In genomic region chr6:13203145-13203544, GRCh38 we compare ENCODE assay signal across 18 cellular contexts.
DNase-seq lines count a peak whose midpoint lies in the region; TF ChIP-seq lines count a peak whose summit lies in the region.
"Had no signal": no experiment of that assay in that cellular context is flagged by ENCODE, and none has a peak within 500 bp of the region (broad histone marks: within the 10 kb centered on the region; RNA-seq: fewer than 3 reads in every experiment).

No MANE protein-coding gene starts in this region.

- no TSS peak for BruUV-seq in mammary epithelial cell (replicated peaks; lab: Mats Ljungman, UMichigan)

- TF ChIP-seq CTCF in fibroblast of villous mesenchyme (IDR thresholded peaks at IDR 0.05; ENCODE audit: insufficient read depth, low read depth, low read length) (no peak), mammary epithelial cell (conservative IDR thresholded peaks at IDR 0.05 in 1 of 2, IDR thresholded peaks at IDR 0.05 in 1 of 2; ENCODE audit: extremely low read depth in 1 of 2, insufficient read depth in 1 of 2, low read depth in 1 of 2, low read length in 2 of 2) (no peak)

- H3K4me2 ChIP-seq in mammary epithelial cell (ENCODE audit: insufficient read depth, low read depth, low read length) = no peak overlapping the region
- H3K4me2 ChIP-seq: KMS-11 had no signal

- H3K27ac ChIP-seq in mammary epithelial cell (ENCODE audit: insufficient read depth, low read depth, low read length) = no peak overlapping the region
- H3K27ac ChIP-seq: GM23248, KMS-11, RWPE1 had no signal

- H2AFZ ChIP-seq in mammary epithelial cell (ENCODE audit: low read depth, low read length) = no peak overlapping the region
- H2AFZ ChIP-seq: GM23248 had no signal

- no peaks in the 10 kb centered on the region for H3K36me3 ChIP-seq in mammary epithelial cell (ENCODE audit: insufficient read depth, low read length)

- in situ Hi-C loops in mammary epithelial cell (cut with MboI; ENCODE audit: low sequenced_read_pairs in 2 of 2) = no loop called here

- dilution Hi-C loops in mammary epithelial cell (cut with HindIII; ENCODE audit: low sequenced_read_pairs) = no loop called here

- CTCF ChIA-PET in mammary epithelial cell (lab: Charles Lee; ENCODE audit: low non-redundant PET) = no interaction called here

- H3K4me3 ChIP-seq in fibroblast of villous mesenchyme (ENCODE audit: low read depth, low read length) (no peak overlapping the region), mammary epithelial cell (replicated peaks in 1 of 3; ENCODE audit: insufficient read depth in 1 of 3, low read depth in 2 of 3, low read length in 3 of 3) (no peak overlapping the region)
- H3K4me3 ChIP-seq: GM23248 had no signal

- intact Hi-C loops in mammary epithelial cell (cut with micrococcal nuclease) = no loop called here

- no peaks in the 10 kb centered on the region for H3K79me2 ChIP-seq in mammary epithelial cell (ENCODE audit: insufficient read depth, low read length)

- H3K4me1 ChIP-seq in mammary epithelial cell (ENCODE audit: insufficient read depth, low read length) = no peaks in the 10 kb centered on the region

- peaks cover 3% of the 10 kb centered on the region for H3K27me3 ChIP-seq in mammary epithelial cell (ENCODE audit: insufficient read depth, low read length)

- no peaks in the 10 kb centered on the region for H4K20me1 ChIP-seq in mammary epithelial cell (ENCODE audit: insufficient read depth, low read length)

- H3K9me3 ChIP-seq in mammary epithelial cell (replicated peaks; ENCODE audit: insufficient read depth, low read length) = no peaks in the 10 kb centered on the region

- 42% methylated on average over 3 of the region's 4 CpGs for WGBS in mammary epithelial cell (ENCODE audit: low coverage, missing lambda C conversion rate)

- H3K9ac ChIP-seq in mammary epithelial cell (ENCODE audit: insufficient read depth, low read length) = no peak overlapping the region
- H3K9ac ChIP-seq: GM23248, KMS-11 had no signal

- DNase-seq in CD1c-positive myeloid dendritic cell (ENCODE audit: extremely low spot score) (peak; percentile 4), DMS53 treated with DMSO at 0.1 percent for 48 hours (lab: John Stamatoyannopoulos, UW; ENCODE audit: unreplicated experiment) (peak; percentile 21), SW480 (ENCODE audit: low spot score) (peak; percentile 42), fibroblast of villous mesenchyme (ENCODE audit: low read depth) (peak; percentile 4), HuH-7.5 (ENCODE audit: low spot score) (no peak), mammary epithelial cell (no peak), DMS 273 treated with DMSO at 0.1 percent for 48 hours (lab: John Stamatoyannopoulos, UW) (no peak)
- DNase-seq in stimulated activated CD4-positive, alpha-beta T cell treated with anti-CD3 and anti-CD28 coated beads, Interleukin-4, amount 100 ng/mL, for 24 hours = no peak
- DNase-seq: C1 segment of cervical spinal cord; CD8-positive, alpha-beta T cell; GM23248; H7; NCI-H2029; NCI-H2227 treated with DMSO at 0.1 percent for 48 hours; NCI-H526 treated with DMSO at 0.1 percent for 48 hours; SHP77 had no signal

Comparison
In these comparisons a context has a peak if more than half of its experiments do, and no peak if none do; other contexts are left out.
1. DNase-seq: peak in CD1c-positive myeloid dendritic cell (single experiment), DMS53 treated with DMSO at 0.1 percent for 48 hours (single experiment), SW480 (single experiment) and fibroblast of villous mesenchyme (single experiment); none in HuH-7.5 (single experiment), stimulated activated CD4-positive, alpha-beta T cell treated with anti-CD3 and anti-CD28 coated beads, Interleukin-4, amount 100 ng/mL, for 24 hours (single experiment), mammary epithelial cell (single experiment) and DMS 273 treated with DMSO at 0.1 percent for 48 hours (single experiment).